ENCODE assay signal across 14 cellular contexts in the genomic region with DNA sequence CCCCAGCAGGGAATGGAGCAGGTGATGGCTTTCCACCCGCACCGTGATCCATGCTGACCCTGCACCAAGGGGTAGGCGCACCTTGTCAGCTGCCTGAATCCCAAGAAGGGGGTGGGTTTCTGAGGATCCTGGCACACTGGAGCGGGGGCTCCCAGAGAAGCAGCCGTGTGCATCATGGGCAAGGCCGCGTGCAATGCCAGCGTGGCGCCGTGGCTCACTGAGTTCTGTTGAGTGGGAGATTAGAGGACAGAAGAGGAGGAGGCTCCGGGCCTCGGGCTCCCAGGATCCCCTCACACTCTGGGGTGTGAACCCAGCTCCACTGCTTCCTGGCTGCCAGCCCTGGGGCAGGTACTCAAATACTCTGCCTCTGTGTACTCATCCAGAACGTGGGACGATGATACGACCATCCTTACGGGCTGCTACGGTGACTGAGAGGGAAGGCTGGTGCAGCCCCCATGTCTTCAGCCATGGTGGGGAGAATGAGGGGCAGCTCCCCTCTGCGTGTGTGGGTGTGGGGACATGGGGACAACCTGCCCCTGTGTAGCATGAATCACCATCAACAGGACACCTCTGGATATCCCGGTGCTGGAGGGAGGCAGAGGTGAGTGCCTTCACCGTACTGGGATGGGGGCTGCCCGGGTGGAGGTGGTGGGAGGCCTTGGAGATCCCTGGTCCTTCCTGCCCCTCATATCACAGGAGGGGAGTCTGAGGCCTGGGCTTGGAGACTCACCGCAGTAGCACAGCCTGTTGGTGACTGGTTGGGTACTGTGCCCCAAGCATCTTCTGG. TPM values are rescaled to one million over a fixed set of nuclear protein-coding genes. Genes with fewer than 3 reads are reported as not detected.
"Had no signal": no experiment of that assay in that cellular context is flagged by ENCODE, and none has a peak within 500 bp of the region (broad histone marks: within the 10 kb centered on the region; RNA-seq: fewer than 3 reads in every experiment).

No MANE protein-coding gene starts in this region.

- H3K9me3 ChIP-seq: neutrophil, SJSA1, tibial nerve had no signal

- H3K4me3 ChIP-seq: SJSA1, tibial nerve had no signal

- ATAC-seq: activated T-cell treated with anti-CD3 and anti-CD28 coated beads, Interleukin-2, amount 50 U/mL, for 4 hours; foreskin keratinocyte had no signal

- H3K4me1 ChIP-seq: foreskin keratinocyte, SJSA1, tibial nerve had no signal

- H3K36me3 ChIP-seq: neutrophil, SJSA1, tibial nerve had no signal

- DNase-seq: activated CD4-positive, alpha-beta T cell treated with anti-CD3 and anti-CD28 coated beads, Interleukin-2, amount 50 U/mL, for 4 hours; activated CD4-positive, CD25-positive, alpha-beta regulatory T cell treated with anti-CD3 and anti-CD28 coated beads, Interleukin-2, amount 50 U/mL, for 72 hours; activated effector memory CD4-positive, alpha-beta T cell treated with anti-CD3 and anti-CD28 coated beads, Interleukin-2, amount 50 U/mL, for 16 hours; activated T-cell treated with anti-CD3 and anti-CD28 coated beads, Interleukin-2, amount 50 U/mL, for 4 hours; anterior cingulate cortex; foreskin keratinocyte; stimulated activated CD4-positive, alpha-beta T cell treated with anti-CD3 and anti-CD28 coated beads, Interleukin-15, amount 100 ng/mL, for 24 hours; SW 1271 had no signal

- H3K27ac ChIP-seq: foreskin keratinocyte, neutrophil, SJSA1, tibial nerve had no signal

- H3K27me3 ChIP-seq: foreskin keratinocyte, SJSA1, tibial nerve had no signal

RNA-seq across cellular contexts. Expression of a gene that starts 52.6 kb away (rescaled TPM):
- total RNA-seq: activated naive CD8-positive, alpha-beta T cell treated with anti-CD3 and anti-CD28 coated beads, Interleukin-2, amount 10 ng/mL, durations not matched to agents 7 days and 5 days; activated T-cell treated with anti-CD3 and anti-CD28 coated beads, Interleukin-2, amount 50 U/mL, for 4 hours; endothelial cell of umbilical vein; foreskin keratinocyte; pulmonary artery endothelial cell had no signal
